14 cellular contexts compared by ENCODE assay signal in the genomic region with DNA sequence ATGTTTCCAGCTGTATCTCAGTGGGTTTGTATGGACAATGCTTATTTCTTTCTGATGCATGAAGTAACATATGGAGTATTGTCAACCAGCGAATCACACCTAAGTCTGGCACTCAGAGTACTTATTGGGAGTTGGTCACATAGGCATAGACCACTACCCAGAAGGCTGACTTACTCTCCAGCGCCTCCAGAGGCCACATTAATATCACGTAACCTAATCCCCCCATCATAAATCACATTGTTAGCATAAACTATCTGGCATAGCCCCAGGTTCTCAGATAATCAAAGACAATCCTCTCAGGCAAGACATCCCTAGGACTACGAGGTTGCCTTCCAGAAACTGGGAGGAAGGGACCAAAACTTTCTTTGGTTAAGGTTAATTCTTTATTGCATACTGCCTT.
A peak's percentile ranks its signal among the peaks of the same experiment; 100 is the strongest.
DNase-seq lines count a peak whose midpoint lies in the region; ATAC-seq and TF ChIP-seq lines count a peak whose summit lies in the region.
"Had no signal": no experiment of that assay in that cellular context is flagged by ENCODE, and none has a peak within 500 bp of the region (broad histone marks: within the 10 kb centered on the region; RNA-seq: fewer than 3 reads in every experiment).

No MANE protein-coding gene starts in this region.

- intact Hi-C loops in cardiac septum (cut with DNase I) (no loop called here), aorta (cut with DNase I) (no loop called here)

- no peaks in the 10 kb centered on the region for H3K79me2 ChIP-seq in KMS-11 (ENCODE audit: insufficient read depth, low read depth)

- TF ChIP-seq CTCF in BE2C (IDR thresholded peaks at IDR 0.05; ENCODE audit: low read depth, low read length) (peak; percentile 57), GM12873 (IDR thresholded peaks at IDR 0.05; ENCODE audit: insufficient read depth, low read depth, low read length, missing control alignments) (peak; percentile 40), KMS-11 (conservative IDR thresholded peaks at IDR 0.05; ENCODE audit: low read depth, low read length) (peak; percentile 44), brain microvascular endothelial cell (IDR thresholded peaks at IDR 0.05; ENCODE audit: low read depth, low read length, missing control alignments) (peak; percentile 34)

- WGBS in aorta, 2 donors = 78 to 81% methylated on average over 4 of the region's 4 CpGs

- no peak overlapping the region for H2AFZ ChIP-seq in KMS-11 (ENCODE audit: low read depth)

- H4K20me1 ChIP-seq in KMS-11 (ENCODE audit: insufficient read depth) = no peaks in the 10 kb centered on the region

- H3K4me1 ChIP-seq in BE2C (peaks cover 5% of the 10 kb centered on the region), KMS-11 (ENCODE audit: low read depth, poor library complexity, severe bottlenecking) (no peaks in the 10 kb centered on the region), aorta (ENCODE audit: control insufficient read depth in 1 of 2, insufficient read depth in 2 of 2, low read length in 2 of 2) (no peaks in the 10 kb centered on the region)
- H3K4me1 ChIP-seq: colonic mucosa, lower lobe of right lung had no signal

- in situ Hi-C loops in brain microvascular endothelial cell (cut with HindIII; ENCODE audit: low pct_ligation_motif_present, low sequenced_read_pairs) = no loop called here

- no peak overlapping the region for H3K4me2 ChIP-seq in KMS-11

- H3K9ac ChIP-seq in KMS-11 = no peak overlapping the region

- DNase-seq in BE2C (peak; percentile 43), brain microvascular endothelial cell (no peak), NCI-H1092 treated with DMSO at 0.1 percent for 48 hours (lab: John Stamatoyannopoulos, UW) (no peak), cardiac septum (ENCODE audit: low spot score) (no peak), aorta (no peak)
- DNase-seq: AML-193; colonic mucosa; lower lobe of right lung; NCI-H146; stimulated activated naive CD8-positive, alpha-beta T cell treated with anti-CD3 and anti-CD28 coated beads, Interleukin-15, amount 100 ng/mL, for 72 hours had no signal

- no peaks in the 10 kb centered on the region for H3K27me3 ChIP-seq in BE2C
- no peaks in the 10 kb centered on the region for H3K27me3 ChIP-seq in KMS-11 (ENCODE audit: insufficient read depth, low read depth)
- no peaks in the 10 kb centered on the region for H3K27me3 ChIP-seq in brain microvascular endothelial cell (replicated peaks)
- no peaks in the 10 kb centered on the region for H3K27me3 ChIP-seq in aorta (ENCODE audit: control insufficient read depth in 1 of 2, insufficient read depth in 2 of 2, low read length in 1 of 2)
- H3K27me3 ChIP-seq: colonic mucosa had no signal

- H3K36me3 ChIP-seq in BE2C (no peaks in the 10 kb centered on the region), KMS-11 (ENCODE audit: insufficient read depth) (no peaks in the 10 kb centered on the region), brain microvascular endothelial cell (replicated peaks) (no peaks in the 10 kb centered on the region), aorta (ENCODE audit: control insufficient read depth in 1 of 2, insufficient read depth in 2 of 2, low read length in 1 of 2) (no peaks in the 10 kb centered on the region)
- H3K36me3 ChIP-seq: colonic mucosa, lower lobe of right lung had no signal

- ATAC-seq in HG02938 (IDR thresholded peaks at IDR 0.05; ENCODE audit: unreplicated experiment) (no peak), aorta (ENCODE audit: low FRiP score) (no peak)
- ATAC-seq: activated CD4-positive, CD25-positive, alpha-beta regulatory T cell treated with anti-CD3 and anti-CD28 coated beads, Interleukin-2, amount 50 U/mL, for 24 hours; lower lobe of right lung; stimulated activated naive CD8-positive, alpha-beta T cell treated with anti-CD3 and anti-CD28 coated beads, Interleukin-15, amount 100 ng/mL, for 72 hours had no signal

- no peaks in the 10 kb centered on the region for H3K9me3 ChIP-seq in BE2C
- H3K9me3 ChIP-seq in aorta (ENCODE audit: control insufficient read depth, low read length) = no peaks in the 10 kb centered on the region
- H3K9me3 ChIP-seq: colonic mucosa, lower lobe of right lung had no signal

- H3K4me3 ChIP-seq in BE2C (ENCODE audit: low read depth, low read length) (no peak overlapping the region), KMS-11 (IDR thresholded peaks at IDR 0.05; ENCODE audit: insufficient read depth, low read depth, low read length) (no peak overlapping the region), brain microvascular endothelial cell (ENCODE audit: low read depth, low read length) (no peak overlapping the region), aorta (ENCODE audit: low read length in 2 of 2) (no peak overlapping the region)
- H3K4me3 ChIP-seq: colonic mucosa, lower lobe of right lung had no signal

- H3K27ac ChIP-seq in KMS-11 (no peak overlapping the region), brain microvascular endothelial cell (no peak overlapping the region), aorta (ENCODE audit: low read depth in 1 of 2, low read length in 2 of 2) (no peak overlapping the region)
- H3K27ac ChIP-seq: colonic mucosa, lower lobe of right lung had no signal
